In genomic region chr5:105563842-105564241, GRCh38 we compare ENCODE assay signal across 27 cellular contexts.
"Had no signal": no experiment of that assay in that cellular context is flagged by ENCODE, and none has a peak within 500 bp of the region (broad histone marks: within the 10 kb centered on the region; RNA-seq: fewer than 3 reads in every experiment).

No MANE protein-coding gene starts in this region.

- H3K9me3 Mint-ChIP-seq: endodermal cell had no signal

- H3K9me3 ChIP-seq: colonic mucosa, esophagus squamous epithelium, gastroesophageal sphincter, heart left ventricle, lower lobe of right lung, mucosa of descending colon had no signal

- H3K27ac ChIP-seq: colonic mucosa, epithelial cell of prostate, esophagus squamous epithelium, gastroesophageal sphincter, heart left ventricle, hepatocyte, left ventricle myocardium inferior, lower lobe of right lung had no signal

- H3K27me3 Mint-ChIP-seq: dendritic cell treated with granulocyte-macrophage colony-stimulating factor and Interleukin-4, amounts not matched to agents 40 ng/mL and 50 ng/mL, for 4 days; effector memory CD8-positive, alpha-beta T cell; naive B cell had no signal

- H3K27ac Mint-ChIP-seq: dendritic cell treated with granulocyte-macrophage colony-stimulating factor and Interleukin-4, amounts not matched to agents 40 ng/mL and 50 ng/mL, for 4 days; effector memory CD8-positive, alpha-beta T cell; endodermal cell; immature natural killer cell; mesothelial cell of epicardium had no signal

- H3K4me3 ChIP-seq: colonic mucosa, esophagus squamous epithelium, gastroesophageal sphincter, heart left ventricle, hepatocyte, left ventricle myocardium inferior, lower lobe of right lung, mucosa of descending colon had no signal

- FAIRE-seq: islet of Langerhans, keratinocyte had no signal

- H3K79me2 ChIP-seq: hepatocyte had no signal

- DNase-seq: colonic mucosa; cortex of kidney; effector CD8-positive, alpha-beta T cell; effector memory CD8-positive, alpha-beta T cell; endodermal cell; erythroblast; esophagus squamous epithelium; foreskin fibroblast; heart left ventricle; hypothalamus; immature natural killer cell; kidney glomerular epithelial cell; left colon; left ventricle myocardium inferior; lower lobe of right lung; mesenchymal stem cell; mucosa of descending colon; naive B cell had no signal

- H3K4me2 ChIP-seq: hepatocyte had no signal

- ATAC-seq: effector memory CD8-positive, alpha-beta T cell; esophagus mucosa; gastroesophageal sphincter; heart left ventricle; left colon; left lobe of liver; lower lobe of right lung; mucosa of descending colon had no signal

- H3K36me3 ChIP-seq: colonic mucosa, esophagus squamous epithelium, gastroesophageal sphincter, heart left ventricle, left ventricle myocardium inferior, lower lobe of right lung had no signal

- H3K4me3 Mint-ChIP-seq: dendritic cell treated with granulocyte-macrophage colony-stimulating factor and Interleukin-4, amounts not matched to agents 40 ng/mL and 50 ng/mL, for 4 days; effector memory CD8-positive, alpha-beta T cell; endodermal cell; immature natural killer cell; mesothelial cell of epicardium had no signal

- H3K4me1 Mint-ChIP-seq: endodermal cell, immature natural killer cell, naive B cell had no signal

- H3K27me3 ChIP-seq: colonic mucosa, esophagus squamous epithelium, gastroesophageal sphincter, heart left ventricle, hepatocyte had no signal

- H3K36me3 Mint-ChIP-seq: immature natural killer cell, naive B cell had no signal

- H2AFZ ChIP-seq: hepatocyte had no signal

- H3K4me1 ChIP-seq: colonic mucosa, esophagus squamous epithelium, gastroesophageal sphincter, heart left ventricle, left ventricle myocardium inferior, lower lobe of right lung had no signal
